8 cellular contexts compared by ENCODE assay signal in genomic region chr1:29237906-29238600, GRCh38. TPM values are rescaled to one million over a fixed set of nuclear protein-coding genes. Genes with fewer than 3 reads are reported as not detected.
DNase-seq lines count a peak whose midpoint lies in the region; ATAC-seq and TF ChIP-seq lines count a peak whose summit lies in the region.

No MANE protein-coding gene starts in this region.

- POLR2A ChIA-PET in PC-9 (lab: Charles Lee; ENCODE audit: unreplicated experiment): interaction anchor here (1.5 kb wide), 1 partner anchor 10 kb away, joined by 11 read pairs; no protein-coding TSS in a partner anchor

- H3F3A ChIP-seq in PC-9 (ENCODE audit: insufficient read depth, low read depth): peaks cover 11% of the 10 kb centered on the region

- no TSS peak for BruUV-seq in PC-9 (replicated peaks; lab: Mats Ljungman, UMichigan)

- H3K27ac ChIP-seq in PC-9: peak overlapping the region; percentile 99
- H3K27ac ChIP-seq in effector memory CD4-positive, alpha-beta T cell (ENCODE audit: insufficient read depth, low read length, poor library complexity, severe bottlenecking): no peak overlapping the region
- H3K27ac ChIP-seq in mesodermal cell (ENCODE audit: low read depth, low read length, severe bottlenecking): no peak overlapping the region

- no peaks in the 10 kb centered on the region for H3K36me3 ChIP-seq in PC-9 (ENCODE audit: low read depth)
- H3K36me3 ChIP-seq in effector memory CD4-positive, alpha-beta T cell (ENCODE audit: control insufficient read depth, insufficient read depth, low read length): no peaks in the 10 kb centered on the region
- no peaks in the 10 kb centered on the region for H3K36me3 ChIP-seq in mesodermal cell (ENCODE audit: control insufficient read depth, insufficient read depth, low read length)

- 2 to 3% methylated on average over 70 to 71 of the region's 84 CpGs for WGBS in mesodermal cell (ENCODE audit: insufficient coverage in 2 of 2), 2 experiments

- TF ChIP-seq CTCF in PC-9 (conservative IDR thresholded peaks at IDR 0.05): no peak

- CTCF ChIA-PET in PC-9 (lab: Charles Lee): no interaction called here

- peaks cover 20% of the 10 kb centered on the region for H3K4me1 ChIP-seq in PC-9 (replicated peaks; ENCODE audit: insufficient read depth)
- peaks cover 16% of the 10 kb centered on the region for H3K4me1 ChIP-seq in effector memory CD4-positive, alpha-beta T cell (ENCODE audit: control insufficient read depth, insufficient read depth, low read length, poor library complexity, severe bottlenecking)
- peaks cover 21% of the 10 kb centered on the region for H3K4me1 ChIP-seq in mesodermal cell (ENCODE audit: control insufficient read depth, insufficient read depth, low read length, poor library complexity, severe bottlenecking)

- peak overlapping the region; percentile 86 for H2AFZ ChIP-seq in PC-9

- H3K4me3 ChIP-seq in PC-9 (peak overlapping the region; percentile 75), mesodermal cell (ENCODE audit: extremely low read depth, insufficient read depth, low read length, poor library complexity, severe bottlenecking) (peak overlapping the region; percentile 49)
- peak overlapping the region; percentile 28 for H3K4me3 ChIP-seq in effector memory CD4-positive, alpha-beta T cell (ENCODE audit: insufficient read depth, low read depth, low read length, poor library complexity, severe bottlenecking)

- peaks cover 39% of the 10 kb centered on the region for H3K79me2 ChIP-seq in PC-9 (ENCODE audit: low read depth)

- peak overlapping the region; percentile 90 for H3K4me2 ChIP-seq in PC-9

- H3K27me3 ChIP-seq in PC-9 (ENCODE audit: insufficient read depth, low read depth): no peaks in the 10 kb centered on the region
- H3K27me3 ChIP-seq in effector memory CD4-positive, alpha-beta T cell (replicated peaks; ENCODE audit: control insufficient read depth, insufficient read depth, low read length, poor library complexity, severe bottlenecking): peaks cover 17% of the 10 kb centered on the region

- H3K9me2 ChIP-seq in PC-9 (ENCODE audit: insufficient read depth): no peaks in the 10 kb centered on the region

- no peaks in the 10 kb centered on the region for H4K20me1 ChIP-seq in PC-9 (ENCODE audit: insufficient read depth)

- intact Hi-C loops in PC-9 (cut with micrococcal nuclease; ENCODE audit: unreplicated experiment): loop anchor here (2.0 to 10.0 kb wide), 10 partner anchors 33 to 1471 kb away; no protein-coding TSS in a partner anchor

- H3K9me3 ChIP-seq in PC-9 (ENCODE audit: insufficient read depth, low read depth): no peaks in the 10 kb centered on the region
- no peaks in the 10 kb centered on the region for H3K9me3 ChIP-seq in effector memory CD4-positive, alpha-beta T cell (ENCODE audit: control insufficient read depth, low read length)
- H3K9me3 ChIP-seq in mesodermal cell (ENCODE audit: control insufficient read depth, low read length): no peaks in the 10 kb centered on the region

- no peak for ATAC-seq in GM18909 (IDR thresholded peaks at IDR 0.05; ENCODE audit: poor library complexity, unreplicated experiment)

- DNase-seq in ELR (ENCODE audit: low read depth): peak; percentile 34
- DNase-seq in PC-9: peak; percentile 39 to 56
- no peak for DNase-seq in effector memory CD4-positive, alpha-beta T cell
- peak; percentile 68 for DNase-seq in ureter (ENCODE audit: low spot score)
- no peak for DNase-seq in stimulated activated naive CD4-positive, alpha-beta T cell treated with Interleukin-2 at 50 U/mL for 16 hours (lab: John Stamatoyannopoulos, UW)
- DNase-seq in inferior parietal cortex (ENCODE audit: extremely low spot score): no peak

RNA-seq across cellular contexts. Expression of gene PTPRU, which starts 1.7 kb away (rescaled TPM):
- 31.4 and 44.3 TPM in 2 replicates for total RNA-seq in PC-9 (2021)
- polyA plus RNA-seq in mesodermal cell (2013, experiment 1 of 2): 42.9 TPM
- 30.9 TPM for polyA plus RNA-seq in mesodermal cell (2013, experiment 2 of 2)
- total RNA-seq in ureter: 100 TPM

RNA-seq across cellular contexts. Expression of gene MECR, which starts 7.3 kb away (rescaled TPM):
- 46.4 and 53.9 TPM in 2 replicates for total RNA-seq in PC-9 (2021)
- polyA plus RNA-seq in mesodermal cell (2013, experiment 1 of 2): 34.0 TPM
- polyA plus RNA-seq in mesodermal cell (2013, experiment 2 of 2): 28.1 TPM
- 49.0 TPM for total RNA-seq in ureter

RNA-seq across cellular contexts. Expression of gene SRSF4, which starts 56.4 kb away (rescaled TPM):
- total RNA-seq in PC-9 (2021) (75.7 and 87.6 TPM in 2 replicates), ureter (96.0 TPM)
- 100 TPM for polyA plus RNA-seq in mesodermal cell (2013, experiment 1 of 2)
- 99.0 TPM for polyA plus RNA-seq in mesodermal cell (2013, experiment 2 of 2)

Comparison
In these comparisons a context has a peak if more than half of its experiments do, and no peak if none do; other contexts are left out.
1. DNase-seq: peak in ELR (single experiment), PC-9 (2 of 2) and ureter (single experiment); none in effector memory CD4-positive, alpha-beta T cell (0 of 3), stimulated activated naive CD4-positive, alpha-beta T cell treated with Interleukin-2 at 50 U/mL for 16 hours (single experiment) and inferior parietal cortex (single experiment).
2. Peak in every context shown above with its lines, with median percentiles within 50 percentile points of each other: H3K4me3 ChIP-seq.